Comparison of ENCODE assay signal across 17 cellular contexts in the genomic region with DNA sequence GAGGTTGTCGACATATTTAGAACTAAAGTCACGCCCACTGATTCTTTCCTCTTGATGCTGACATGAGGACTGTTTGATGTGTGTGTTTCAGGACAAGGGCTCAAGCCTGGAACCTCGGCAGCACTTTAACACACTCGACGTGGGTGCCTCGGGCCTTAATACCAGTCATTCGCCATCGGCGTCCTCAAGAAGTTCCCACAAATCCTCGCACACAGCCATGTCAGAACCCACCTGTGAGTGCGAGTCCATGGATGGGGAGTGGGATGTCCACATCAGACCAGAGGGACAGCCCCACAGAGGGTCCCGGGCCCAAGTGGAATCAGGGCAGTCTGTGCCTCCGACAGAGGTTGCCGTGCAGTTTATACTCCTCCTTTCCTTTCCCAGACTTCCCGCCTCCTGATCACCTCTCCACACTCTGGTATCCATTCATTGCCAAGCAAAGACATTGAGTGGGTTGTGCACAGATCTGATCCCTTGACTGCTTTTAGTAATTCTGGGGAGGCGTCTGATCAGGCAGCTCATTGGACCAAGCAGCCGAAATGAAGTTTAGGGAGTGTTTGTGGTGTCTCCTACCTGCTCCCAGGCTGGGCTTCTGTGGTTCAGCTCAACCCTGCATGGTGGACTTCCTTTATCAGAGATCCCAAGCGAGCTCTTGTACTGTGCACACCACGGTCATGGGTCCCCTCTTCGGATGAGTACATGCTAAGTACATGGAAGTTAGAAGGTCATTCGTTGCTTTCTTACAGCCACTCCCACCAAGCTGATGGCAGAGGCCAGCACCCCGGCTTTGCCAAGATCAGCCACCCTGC. TPM values are rescaled to one million over a fixed set of nuclear protein-coding genes. Genes with fewer than 3 reads are reported as not detected.
A peak's percentile ranks its signal among the peaks of the same experiment; 100 is the strongest.
DNase-seq lines count a peak whose midpoint lies in the region; ATAC-seq and TF ChIP-seq lines count a peak whose summit lies in the region.
"Had no signal": no experiment of that assay in that cellular context is flagged by ENCODE, and none has a peak within 500 bp of the region (broad histone marks: within the 10 kb centered on the region; RNA-seq: fewer than 3 reads in every experiment).

No MANE protein-coding gene starts in this region.

- H3K4me1 Mint-ChIP-seq in Calu3 (ENCODE audit: low read depth, unreplicated experiment) = no peaks in the 10 kb centered on the region

- H2BK5ac ChIP-seq in trophoblast cell (ENCODE audit: low read depth, low read length, poor library complexity) = no peak overlapping the region

- H3K36me3 ChIP-seq in trophoblast cell (ENCODE audit: control insufficient read depth in 1 of 2, insufficient read depth in 2 of 2, low read length in 2 of 2) (no peaks in the 10 kb centered on the region), sigmoid colon (peaks cover 0 to 16% (median 3%) of the 10 kb centered on the region in 4 donors)

- ATAC-seq in GM21576 (IDR thresholded peaks at IDR 0.05; ENCODE audit: unreplicated experiment) = no peak
- ATAC-seq in GM21528 (IDR thresholded peaks at IDR 0.05; ENCODE audit: low FRiP score, unreplicated experiment) = no peak
- ATAC-seq in GM21737 (IDR thresholded peaks at IDR 0.05; ENCODE audit: unreplicated experiment) = no peak
- ATAC-seq: A549; CD8-positive, alpha-beta T cell; K562 had no signal

- H3K23ac ChIP-seq in trophoblast cell (ENCODE audit: low read length) = no peak overlapping the region

- peak; percentile 57 for DNase-seq in activated effector memory CD4-positive, alpha-beta T cell treated with anti-CD3 and anti-CD28 coated beads, Interleukin-2, amount 50 U/mL, for 16 hours
- no peak for DNase-seq in activated effector memory CD4-positive, alpha-beta T cell treated with Interleukin-2 at 50 U/mL for 16 hours
- no peak for DNase-seq in Calu3
- DNase-seq in trophoblast cell = no peak
- peak; percentile 42 for DNase-seq in sigmoid colon
- DNase-seq: AML-193; CD8-positive, alpha-beta T cell; GOT3; H7; IMR-90 had no signal

- no peak overlapping the region for H3K4ac ChIP-seq in trophoblast cell (ENCODE audit: low read depth, low read length)

- H2BK120ac ChIP-seq in trophoblast cell (ENCODE audit: insufficient read depth, low read length, poor library complexity) = no peak overlapping the region

- TF ChIP-seq CTCF in Calu3 (IDR thresholded peaks at IDR 0.05; ENCODE audit: unreplicated experiment) (no peak), sigmoid colon (IDR thresholded peaks at IDR 0.05) (no peak)

- H3K27me3 Mint-ChIP-seq in Calu3 (ENCODE audit: unreplicated experiment) = no peaks in the 10 kb centered on the region

- peaks cover 16% of the 10 kb centered on the region for H3K79me1 ChIP-seq in trophoblast cell (ENCODE audit: low read length)

- TF ChIP-seq EP300 in sigmoid colon (IDR thresholded peaks at IDR 0.05) = no peak

- WGBS in trophoblast cell (ENCODE audit: extremely low coverage, insufficient coverage, insufficient read length) = no CpG with 5 or more reads among the region's 22 CpGs
- 93 to 95% methylated on average over 22 of the region's 22 CpGs for WGBS in sigmoid colon, 2 donors

- no TSS peak for BruUV-seq in Calu3 (replicated peaks; lab: Mats Ljungman, UMichigan)

- peaks cover 23 to 24% of the 10 kb centered on the region in 2 experiments for H3K4me1 ChIP-seq in trophoblast cell (ENCODE audit: control insufficient read depth in 1 of 2, insufficient read depth in 2 of 2, low read length in 2 of 2)
- H3K4me1 ChIP-seq in sigmoid colon = peaks cover 0 to 33% (median 29%) of the 10 kb centered on the region in 4 donors
- H3K4me1 ChIP-seq: A549 had no signal

- H3K4me3 Mint-ChIP-seq in Calu3 (ENCODE audit: low read depth, unreplicated experiment) = no peak overlapping the region
- H3K4me3 Mint-ChIP-seq: CD8-positive, alpha-beta T cell had no signal

- H3K9me3 ChIP-seq in trophoblast cell (ENCODE audit: insufficient read depth, low read depth, low read length) (no peaks in the 10 kb centered on the region), sigmoid colon (no peaks in the 10 kb centered on the region)
- H3K9me3 ChIP-seq: A549 had no signal

- no peak overlapping the region for H3K27ac ChIP-seq in trophoblast cell (ENCODE audit: low read depth, low read length)
- no peak overlapping the region for H3K27ac ChIP-seq in sigmoid colon
- H3K27ac ChIP-seq: 22Rv1, A549, HL-60 had no signal

- no peak overlapping the region for H2AFZ ChIP-seq in trophoblast cell (ENCODE audit: insufficient read depth, low read length, poor library complexity)

- H3K79me2 ChIP-seq in trophoblast cell (ENCODE audit: control insufficient read depth, insufficient read depth, low read length, poor library complexity) = no peaks in the 10 kb centered on the region

- H3K4me2 ChIP-seq in trophoblast cell (ENCODE audit: low read length) = no peak overlapping the region
- H3K4me2 ChIP-seq: A549 had no signal

- H3K27ac Mint-ChIP-seq in Calu3 (ENCODE audit: unreplicated experiment) = peak overlapping the region; percentile 39
- H3K27ac Mint-ChIP-seq: CD8-positive, alpha-beta T cell had no signal

- no peak for TF ChIP-seq POLR2A in sigmoid colon (IDR thresholded peaks at IDR 0.05)

- H3K14ac ChIP-seq in trophoblast cell (ENCODE audit: low read length) = no peak overlapping the region

- H4K91ac ChIP-seq in trophoblast cell (ENCODE audit: low read depth, low read length) = peak overlapping the region; percentile 81

- no peak overlapping the region for H3K18ac ChIP-seq in trophoblast cell (ENCODE audit: low read length)

- H2AK5ac ChIP-seq in trophoblast cell (ENCODE audit: low read length) = peak overlapping the region; percentile 45

- H3K27me3 ChIP-seq in trophoblast cell (ENCODE audit: insufficient read depth, low read length) (no peaks in the 10 kb centered on the region), sigmoid colon (no peaks in the 10 kb centered on the region)

- H2BK12ac ChIP-seq in trophoblast cell (ENCODE audit: low read length) = peak overlapping the region; percentile 63

- H3K4me3 ChIP-seq in trophoblast cell (ENCODE audit: low read depth, low read length) (no peak overlapping the region), sigmoid colon (no peak overlapping the region)
- H3K4me3 ChIP-seq: A549, K562 had no signal

- H3K9me3 Mint-ChIP-seq in Calu3 (ENCODE audit: low read depth, unreplicated experiment) = no peaks in the 10 kb centered on the region
- H3K9me3 Mint-ChIP-seq: CD8-positive, alpha-beta T cell had no signal

- H3K36me3 Mint-ChIP-seq in Calu3 (ENCODE audit: insufficient read depth, unreplicated experiment) = peaks cover 62% of the 10 kb centered on the region

- intact Hi-C loops in Calu3 (cut with micrococcal nuclease; ENCODE audit: unreplicated experiment) = no loop called here
- intact Hi-C loops in sigmoid colon (cut with DNase I) = loop anchor here (5.0 to 10.0 kb wide), 2 partner anchors 90 to 153 kb away; a partner anchor contains a TSS

- no peak overlapping the region for H4K12ac ChIP-seq in trophoblast cell (ENCODE audit: low read depth, low read length)

- CTCF ChIA-PET in Calu3 (lab: Charles Lee) = no interaction called here

- H3K9ac ChIP-seq in trophoblast cell (ENCODE audit: low read length) = no peak overlapping the region

- H4K8ac ChIP-seq in trophoblast cell (ENCODE audit: low read depth, low read length) = no peak overlapping the region

RNA-seq across cellular contexts. Expression of a gene that starts 27.2 kb away (rescaled TPM):
- total RNA-seq in Calu3 (2022) = 1,080 and 1,158 TPM in 2 replicates
- polyA plus RNA-seq in trophoblast cell (2013) = 1,205 and 1,283 TPM in 2 replicates
- total RNA-seq in sigmoid colon = 1,000 to 10,000 TPM; 1,030 to 2,345 (median 1,749) TPM
- polyA plus RNA-seq in sigmoid colon = 1,000 to 10,000 TPM; 5,415 to 7,327 (median 5,660) TPM

Comparison
In these comparisons a context has a peak if more than half of its experiments do, and no peak if none do; other contexts are left out.
1. DNase-seq: peak in activated effector memory CD4-positive, alpha-beta T cell treated with anti-CD3 and anti-CD28 coated beads, Interleukin-2, amount 50 U/mL, for 16 hours (single experiment) and sigmoid colon (single experiment); none in activated effector memory CD4-positive, alpha-beta T cell treated with Interleukin-2 at 50 U/mL for 16 hours (single experiment), Calu3 (single experiment) and trophoblast cell (0 of 2).